ENCODE assay signal across 21 cellular contexts in the genomic region with DNA sequence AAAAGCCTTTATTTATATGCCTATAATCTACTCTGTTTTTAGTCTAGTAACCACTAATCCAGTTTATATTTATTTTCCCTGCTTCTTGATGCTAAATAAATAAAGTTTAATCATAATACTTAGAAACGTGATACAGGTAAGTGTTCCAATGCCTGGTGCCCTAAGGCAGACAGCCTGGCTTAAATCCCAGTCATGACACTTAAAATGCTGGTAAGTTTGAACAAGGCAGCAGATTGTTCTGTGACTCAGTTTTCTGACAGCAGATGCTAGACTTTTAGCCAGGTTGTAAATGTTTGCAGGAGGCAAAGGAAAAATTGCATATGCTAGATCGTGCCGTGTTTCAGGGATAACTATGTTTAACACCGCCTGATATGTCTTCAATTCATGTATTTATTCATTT.
DNase-seq lines count a peak whose midpoint lies in the region; ATAC-seq and TF ChIP-seq lines count a peak whose summit lies in the region.
"Had no signal": no experiment of that assay in that cellular context is flagged by ENCODE, and none has a peak within 500 bp of the region (broad histone marks: within the 10 kb centered on the region; RNA-seq: fewer than 3 reads in every experiment).

No MANE protein-coding gene starts in this region.

- no peak for TF ChIP-seq CTCF in RWPE2 (IDR thresholded peaks at IDR 0.05; ENCODE audit: poor library complexity, severe bottlenecking)
- TF ChIP-seq CTCF in upper lobe of right lung (IDR thresholded peaks at IDR 0.05), result no peak
- TF ChIP-seq CTCF in glutamatergic neuron (IDR thresholded peaks at IDR 0.05; ENCODE audit: partially characterized antibody, unreplicated experiment), result no peak

- H3K27ac ChIP-seq in RWPE2 (ENCODE audit: poor library complexity, severe bottlenecking) (no peak overlapping the region), upper lobe of right lung (no peak overlapping the region)
- H3K27ac ChIP-seq: A549; BLaER1 treated with 17β-estradiol and CSF1 and Interleukin-3, amounts not matched to agents 10 nM and 100 nM; esophagus muscularis mucosa; KMS-11; right atrium auricular region had no signal

- ATAC-seq in RWPE2 (ENCODE audit: low read depth) (peak; percentile 38; the same call in 1 of the 3 replicates), upper lobe of right lung (peak; percentile 53)
- ATAC-seq: A549, GM23338 had no signal

- no peak overlapping the region for H3K4me3 Mint-ChIP-seq in glutamatergic neuron (ENCODE audit: unreplicated experiment)
- H3K4me3 Mint-ChIP-seq: activated naive CD4-positive, alpha-beta T cell treated with anti-CD3 and anti-CD28 coated beads, Interleukin-2, amount 50 U/mL, for 24 hours; GM23338; naive B cell had no signal

- H3K27ac Mint-ChIP-seq in glutamatergic neuron (ENCODE audit: unreplicated experiment), result no peak overlapping the region
- H3K27ac Mint-ChIP-seq: activated naive CD4-positive, alpha-beta T cell treated with anti-CD3 and anti-CD28 coated beads, Interleukin-2, amount 50 U/mL, for 24 hours; GM23338; naive B cell had no signal

- intact Hi-C loops in upper lobe of right lung (cut with DNase I), result no loop called here

- H3K9me3 Mint-ChIP-seq in glutamatergic neuron (ENCODE audit: unreplicated experiment), result peaks cover 2% of the 10 kb centered on the region
- H3K9me3 Mint-ChIP-seq: activated naive CD4-positive, alpha-beta T cell treated with anti-CD3 and anti-CD28 coated beads, Interleukin-2, amount 50 U/mL, for 24 hours had no signal

- H3K36me3 Mint-ChIP-seq in glutamatergic neuron (ENCODE audit: unreplicated experiment), result peaks cover 8% of the 10 kb centered on the region
- H3K36me3 Mint-ChIP-seq: activated naive CD4-positive, alpha-beta T cell treated with anti-CD3 and anti-CD28 coated beads, Interleukin-2, amount 50 U/mL, for 24 hours; naive B cell had no signal

- no peaks in the 10 kb centered on the region for H3K4me1 Mint-ChIP-seq in glutamatergic neuron (ENCODE audit: low read depth, unreplicated experiment)
- H3K4me1 Mint-ChIP-seq: activated naive CD4-positive, alpha-beta T cell treated with anti-CD3 and anti-CD28 coated beads, Interleukin-2, amount 50 U/mL, for 24 hours; naive B cell had no signal

- H3K4me3 ChIP-seq in RWPE2 (ENCODE audit: severe bottlenecking) (no peak overlapping the region), upper lobe of right lung (no peak overlapping the region)
- H3K4me3 ChIP-seq: A549; BLaER1 treated with 17β-estradiol and CSF1 and Interleukin-3, amounts not matched to agents 10 nM and 100 nM; esophagus muscularis mucosa; GM23338; right atrium auricular region had no signal

- H3K4me1 ChIP-seq in RWPE2 (ENCODE audit: insufficient read depth, poor library complexity, severe bottlenecking) (no peaks in the 10 kb centered on the region), upper lobe of right lung (no peaks in the 10 kb centered on the region)
- H3K4me1 ChIP-seq: A549; BLaER1 treated with 17β-estradiol and CSF1 and Interleukin-3, amounts not matched to agents 10 nM and 100 nM; esophagus muscularis mucosa; right atrium auricular region had no signal

- H3K27me3 Mint-ChIP-seq in glutamatergic neuron (ENCODE audit: unreplicated experiment), result no peaks in the 10 kb centered on the region
- H3K27me3 Mint-ChIP-seq: activated naive CD4-positive, alpha-beta T cell treated with anti-CD3 and anti-CD28 coated beads, Interleukin-2, amount 50 U/mL, for 24 hours; naive B cell had no signal

- H3K9me3 ChIP-seq in RWPE2 (ENCODE audit: severe bottlenecking) (no peaks in the 10 kb centered on the region), upper lobe of right lung (no peaks in the 10 kb centered on the region)
- H3K9me3 ChIP-seq: A549 had no signal

- H3K27me3 ChIP-seq in RWPE2 (ENCODE audit: insufficient read depth, poor library complexity, severe bottlenecking), result no peaks in the 10 kb centered on the region
- no peaks in the 10 kb centered on the region for H3K27me3 ChIP-seq in upper lobe of right lung
- H3K27me3 ChIP-seq: BLaER1 treated with 17β-estradiol and CSF1 and Interleukin-3, amounts not matched to agents 10 nM and 100 nM; esophagus muscularis mucosa; right atrium auricular region had no signal

- DNase-seq in NCI-H2171 treated with DMSO at 0.1 percent for 48 hours (lab: John Stamatoyannopoulos, UW) (peak; percentile 13), NCI-H2171 (lab: John Stamatoyannopoulos, UW) (no peak), NCI-H2081 treated with DMSO at 0.1 percent for 48 hours (lab: John Stamatoyannopoulos, UW) (peak; percentile 90), RWPE2 (ENCODE audit: low spot score) (no peak), upper lobe of right lung (no peak), glutamatergic neuron (no peak), amygdala (lab: John Stamatoyannopoulos, UW) (no peak), NOMO-1 treated with dmso at 0.1 percent for 144 hours (lab: John Stamatoyannopoulos, UW; ENCODE audit: unreplicated experiment) (no peak)
- DNase-seq: GDM1, mesendoderm, naive B cell, NCI-H526, occipital lobe, Right ventricle myocardium superior had no signal

- no peaks in the 10 kb centered on the region for H3K36me3 ChIP-seq in RWPE2 (ENCODE audit: low read depth)
- no peaks in the 10 kb centered on the region for H3K36me3 ChIP-seq in upper lobe of right lung
- H3K36me3 ChIP-seq: BLaER1 treated with 17β-estradiol and CSF1 and Interleukin-3, amounts not matched to agents 10 nM and 100 nM; esophagus muscularis mucosa; right atrium auricular region had no signal

Comparison
In these comparisons a context has a peak if more than half of its experiments do, and no peak if none do; other contexts are left out.
1. DNase-seq: peak in NCI-H2171 treated with DMSO at 0.1 percent for 48 hours (single experiment) and NCI-H2081 treated with DMSO at 0.1 percent for 48 hours (single experiment); none in NCI-H2171 (single experiment), RWPE2 (single experiment), upper lobe of right lung (single experiment), glutamatergic neuron (single experiment), amygdala (0 of 56) and NOMO-1 treated with dmso at 0.1 percent for 144 hours (single experiment).